Comparison of ENCODE assay signal across 8 cellular contexts in genomic region chr18:10559566-10560456, GRCh38.
DNase-seq lines count a peak whose midpoint lies in the region; ATAC-seq and TF ChIP-seq lines count a peak whose summit lies in the region.

No MANE protein-coding gene starts in this region.

- peak overlapping the region; percentile 27 for H3K4me3 ChIP-seq in AG10803 (ENCODE audit: low read length)
- no peak overlapping the region for H3K4me3 ChIP-seq in epithelial cell of esophagus (ENCODE audit: low read length)
- H3K4me3 ChIP-seq in neutrophil (ENCODE audit: low read depth in 1 of 2, low read length in 1 of 2), result peak overlapping the region; percentile 39 to 47

- peaks cover 12 to 15% of the 10 kb centered on the region in 2 experiments for H3K4me1 ChIP-seq in neutrophil (ENCODE audit: control insufficient read depth in 1 of 2, insufficient read depth in 1 of 2, low read depth in 1 of 2, low read length in 1 of 2)

- H3K27ac ChIP-seq in neutrophil, result peak overlapping the region; percentile 5

- DNase-seq in AG10803 (ENCODE audit: low read depth) (no peak), NCI-H1694 (lab: John Stamatoyannopoulos, UW) (peak; percentile 7), epithelial cell of esophagus (ENCODE audit: low read depth) (peak; percentile 24), NK-92 (lab: John Stamatoyannopoulos, UW; ENCODE audit: unreplicated experiment) (no peak), NCI-H2227 (lab: John Stamatoyannopoulos, UW; ENCODE audit: unreplicated experiment) (no peak), SHP77 treated with DMSO at 0.1 percent for 48 hours (lab: John Stamatoyannopoulos, UW) (no peak)

- peaks cover 28% of the 10 kb centered on the region for H3K36me3 ChIP-seq in neutrophil

- no peaks in the 10 kb centered on the region for H3K9me3 ChIP-seq in neutrophil

- no peaks in the 10 kb centered on the region for H3K27me3 ChIP-seq in neutrophil

- TF ChIP-seq CTCF in AG10803 (conservative IDR thresholded peaks at IDR 0.05; ENCODE audit: low read length) (no peak), epithelial cell of esophagus (IDR thresholded peaks at IDR 0.05; ENCODE audit: insufficient read depth, low read depth, low read length, missing control alignments) (no peak), neutrophil (IDR thresholded peaks at IDR 0.05) (no peak)

- peak; percentile 62 for ATAC-seq in GM19025 (IDR thresholded peaks at IDR 0.05; ENCODE audit: low read depth, unreplicated experiment)

Comparison
In these comparisons a context has a peak if more than half of its experiments do, and no peak if none do; other contexts are left out.
1. DNase-seq: peak in NCI-H1694 (single experiment) and epithelial cell of esophagus (single experiment); none in AG10803 (single experiment), NK-92 (single experiment), NCI-H2227 (single experiment) and SHP77 treated with DMSO at 0.1 percent for 48 hours (single experiment).